In the genomic region with DNA sequence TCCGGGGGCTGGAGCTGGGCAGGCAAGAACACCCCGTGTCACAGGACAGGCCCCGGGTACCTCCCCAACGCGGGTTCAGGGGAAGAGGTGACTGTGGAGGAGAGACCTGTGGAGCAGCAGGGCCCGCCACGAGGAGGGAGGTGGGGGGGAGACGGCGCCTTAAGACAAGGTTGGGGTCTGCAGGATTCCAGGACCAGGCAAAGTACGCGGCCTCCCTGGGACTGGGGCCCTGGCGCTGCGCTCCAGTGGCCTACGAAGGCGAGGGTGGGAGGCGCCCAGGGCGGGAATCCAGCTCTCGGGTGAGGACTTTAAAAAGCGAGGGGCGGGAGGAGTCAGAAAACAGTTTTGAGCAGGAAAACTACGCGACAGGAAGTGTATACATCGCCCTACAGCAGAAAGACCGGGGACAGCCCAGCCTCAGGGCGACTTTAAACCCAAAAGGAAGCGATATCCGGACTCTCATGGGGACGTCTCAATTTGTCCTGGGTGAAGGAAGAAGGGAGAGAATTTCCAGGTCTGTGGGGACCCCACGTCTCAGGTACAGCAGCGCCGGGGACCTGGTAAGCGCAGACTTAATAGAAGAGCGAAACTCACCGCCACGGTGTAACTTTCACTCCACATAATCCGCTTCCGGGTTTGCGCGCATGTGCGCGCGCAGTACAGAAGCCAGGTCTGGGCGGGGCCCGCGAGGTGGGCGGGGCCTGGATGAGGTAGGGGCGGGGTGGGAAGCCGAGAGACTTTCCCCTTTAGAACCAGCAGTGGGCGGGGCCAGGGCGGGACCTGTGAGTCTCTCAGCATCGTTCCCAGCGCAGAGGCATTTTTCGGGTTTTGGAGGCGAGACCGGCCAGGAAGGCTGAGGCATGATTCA, we compare ENCODE assay signal across 1 cellular context.
A peak's percentile ranks its signal among the peaks of the same experiment; 100 is the strongest.
TF ChIP-seq lines count a peak whose summit lies in the region.

ZNF83 (minus strand) TSS at position 638 of the 868 bp plus-strand sequence.

TF ChIP-seq in H1, 55 proteins besides CTCF, POLR2A, EP300 and RAD21:
- TF ChIP-seq GABPA (IDR thresholded peaks at IDR 0.05; ENCODE audit: borderline replicate concordance, insufficient read depth, low read length) (no peak), SP2 (IDR thresholded peaks at IDR 0.05; ENCODE audit: low read length) (no peak), TBP (IDR thresholded peaks at IDR 0.05; ENCODE audit: low read depth, low read length) (peak; percentile 42; the same call in 1 of the 2 replicates), MAX (IDR thresholded peaks at IDR 0.05) (0 out of 2 replicates have a peak, but pooled peaks have one; percentile 19), CEBPB (IDR thresholded peaks at IDR 0.05; ENCODE audit: low read depth, low read length) (no peak), SAP30 (IDR thresholded peaks at IDR 0.05; ENCODE audit: insufficient read depth, insufficient replicate concordance, low read length) (peak; percentile 96), E2F6 (IDR thresholded peaks at IDR 0.05) (no peak), TAF1 (IDR thresholded peaks at IDR 0.05; ENCODE audit: low read depth, low read length) (peak; percentile 71; the same call in 1 of the 2 replicates), POU5F1 (IDR thresholded peaks at IDR 0.05; ENCODE audit: low read depth, low read length) (no peak), YY1 (IDR thresholded peaks at IDR 0.05; ENCODE audit: low read depth, low read length) (no peak), SUZ12 (IDR thresholded peaks at IDR 0.05; ENCODE audit: low read length) (no peak), HDAC6 (IDR thresholded peaks at IDR 0.05; ENCODE audit: low read depth, low read length) (no peak), CBX8 (IDR thresholded peaks at IDR 0.05; ENCODE audit: borderline replicate concordance, low read depth, low read length) (no peak), TCF12 (IDR thresholded peaks at IDR 0.05; ENCODE audit: low read depth, low read length) (no peak), SP1 (IDR thresholded peaks at IDR 0.05; ENCODE audit: low read depth, low read length) (peak; percentile 49; the same call in 1 of the 2 replicates), CBX5 (IDR thresholded peaks at IDR 0.05; ENCODE audit: low read depth, low read length) (no peak), ATF2 (IDR thresholded peaks at IDR 0.05; ENCODE audit: low read length) (no peak), SRF (IDR thresholded peaks at IDR 0.05; ENCODE audit: low read depth, low read length) (no peak), BACH1 (IDR thresholded peaks at IDR 0.05; ENCODE audit: low read length) (no peak), SIN3A (conservative IDR thresholded peaks at IDR 0.05 in 1 of 2, IDR thresholded peaks at IDR 0.05 in 1 of 2; ENCODE audit: low read depth in 1 of 2, low read length in 2 of 2) (0 out of 4 replicates have a peak, but pooled peaks of 1 of the 2 experiments have one; percentile 81), KDM1A (IDR thresholded peaks at IDR 0.05; ENCODE audit: borderline replicate concordance, low read length) (no peak), USF2 (IDR thresholded peaks at IDR 0.05; ENCODE audit: low read length) (no peak), EGR1 (IDR thresholded peaks at IDR 0.05; ENCODE audit: borderline replicate concordance, low read depth, low read length) (no peak), KDM4A (IDR thresholded peaks at IDR 0.05; ENCODE audit: low read depth, low read length, severe bottlenecking) (no peak), TAF7 (optimal IDR thresholded peaks at IDR 0.05; ENCODE audit: borderline replicate concordance, low read depth, low read length) (no peak), NANOG (IDR thresholded peaks at IDR 0.05; ENCODE audit: insufficient read depth, low read depth, low read length, poor library complexity, severe bottlenecking) (no peak), ASH2L (IDR thresholded peaks at IDR 0.05; ENCODE audit: low read length) (peak; percentile 37), TEAD4 (IDR thresholded peaks at IDR 0.05; ENCODE audit: low read depth, low read length) (no peak), JUND (IDR thresholded peaks at IDR 0.05; ENCODE audit: low read length) (no peak), GTF2F1 (IDR thresholded peaks at IDR 0.05; ENCODE audit: borderline replicate concordance, low read depth, low read length) (no peak), RNF2 (IDR thresholded peaks at IDR 0.05; ENCODE audit: borderline replicate concordance, low read depth, low read length, missing control alignments, poor library complexity, severe bottlenecking) (no peak), KDM5A (IDR thresholded peaks at IDR 0.05; ENCODE audit: low read length) (no peak), CHD2 (IDR thresholded peaks at IDR 0.05; ENCODE audit: low read length) (no peak), CHD1 (IDR thresholded peaks at IDR 0.05; ENCODE audit: low read depth, low read length) (no peak), SP4 (IDR thresholded peaks at IDR 0.05; ENCODE audit: low read length) (no peak), FOSL1 (IDR thresholded peaks at IDR 0.05; ENCODE audit: insufficient read depth, low read depth, low read length) (no peak), HDAC2 (IDR thresholded peaks at IDR 0.05; ENCODE audit: borderline replicate concordance in 1 of 2, low read depth in 2 of 2, low read length in 2 of 2) (peak; percentile 12 to 37; a peak in 1 of 4 replicates), MAFK (IDR thresholded peaks at IDR 0.05; ENCODE audit: low read depth, low read length) (no peak), BCL11A (IDR thresholded peaks at IDR 0.05; ENCODE audit: low read depth in 2 of 2, low read length in 2 of 2) (no peak), SIX5 (IDR thresholded peaks at IDR 0.05; ENCODE audit: low read depth, low read length) (no peak), RXRA (IDR thresholded peaks at IDR 0.05; ENCODE audit: insufficient read depth, low read depth, low read length) (no peak), JUN (IDR thresholded peaks at IDR 0.05; ENCODE audit: low read depth, low read length) (no peak), CTBP2 (IDR thresholded peaks at IDR 0.05; ENCODE audit: borderline replicate concordance, insufficient read depth, insufficient read length, low read length) (no peak), NRF1 (IDR thresholded peaks at IDR 0.05; ENCODE audit: low read depth, low read length) (peak; percentile 51), EZH2 (IDR thresholded peaks at IDR 0.05; ENCODE audit: low read depth, low read length, severe bottlenecking) (no peak), SIRT6 (IDR thresholded peaks at IDR 0.05; ENCODE audit: low read length) (no peak), BRCA1 (IDR thresholded peaks at IDR 0.05; ENCODE audit: low read depth, low read length) (no peak), POLR2AphosphoS5 (IDR thresholded peaks at IDR 0.05; ENCODE audit: low read depth, low read length) (peak; percentile 57), RBBP5 (IDR thresholded peaks at IDR 0.05; ENCODE audit: borderline replicate concordance, low read depth, low read length) (no peak), RFX5 (IDR thresholded peaks at IDR 0.05; ENCODE audit: borderline replicate concordance, low read depth, low read length) (no peak), ZNF274 (IDR thresholded peaks at IDR 0.05; ENCODE audit: borderline replicate concordance, extremely low read depth, low read length) (no peak), CREB1 (IDR thresholded peaks at IDR 0.05) (no peak), PHF8 (conservative IDR thresholded peaks at IDR 0.05; ENCODE audit: low read depth, low read length) (peak; percentile 70)
- TF ChIP-seq, protein P1, sequence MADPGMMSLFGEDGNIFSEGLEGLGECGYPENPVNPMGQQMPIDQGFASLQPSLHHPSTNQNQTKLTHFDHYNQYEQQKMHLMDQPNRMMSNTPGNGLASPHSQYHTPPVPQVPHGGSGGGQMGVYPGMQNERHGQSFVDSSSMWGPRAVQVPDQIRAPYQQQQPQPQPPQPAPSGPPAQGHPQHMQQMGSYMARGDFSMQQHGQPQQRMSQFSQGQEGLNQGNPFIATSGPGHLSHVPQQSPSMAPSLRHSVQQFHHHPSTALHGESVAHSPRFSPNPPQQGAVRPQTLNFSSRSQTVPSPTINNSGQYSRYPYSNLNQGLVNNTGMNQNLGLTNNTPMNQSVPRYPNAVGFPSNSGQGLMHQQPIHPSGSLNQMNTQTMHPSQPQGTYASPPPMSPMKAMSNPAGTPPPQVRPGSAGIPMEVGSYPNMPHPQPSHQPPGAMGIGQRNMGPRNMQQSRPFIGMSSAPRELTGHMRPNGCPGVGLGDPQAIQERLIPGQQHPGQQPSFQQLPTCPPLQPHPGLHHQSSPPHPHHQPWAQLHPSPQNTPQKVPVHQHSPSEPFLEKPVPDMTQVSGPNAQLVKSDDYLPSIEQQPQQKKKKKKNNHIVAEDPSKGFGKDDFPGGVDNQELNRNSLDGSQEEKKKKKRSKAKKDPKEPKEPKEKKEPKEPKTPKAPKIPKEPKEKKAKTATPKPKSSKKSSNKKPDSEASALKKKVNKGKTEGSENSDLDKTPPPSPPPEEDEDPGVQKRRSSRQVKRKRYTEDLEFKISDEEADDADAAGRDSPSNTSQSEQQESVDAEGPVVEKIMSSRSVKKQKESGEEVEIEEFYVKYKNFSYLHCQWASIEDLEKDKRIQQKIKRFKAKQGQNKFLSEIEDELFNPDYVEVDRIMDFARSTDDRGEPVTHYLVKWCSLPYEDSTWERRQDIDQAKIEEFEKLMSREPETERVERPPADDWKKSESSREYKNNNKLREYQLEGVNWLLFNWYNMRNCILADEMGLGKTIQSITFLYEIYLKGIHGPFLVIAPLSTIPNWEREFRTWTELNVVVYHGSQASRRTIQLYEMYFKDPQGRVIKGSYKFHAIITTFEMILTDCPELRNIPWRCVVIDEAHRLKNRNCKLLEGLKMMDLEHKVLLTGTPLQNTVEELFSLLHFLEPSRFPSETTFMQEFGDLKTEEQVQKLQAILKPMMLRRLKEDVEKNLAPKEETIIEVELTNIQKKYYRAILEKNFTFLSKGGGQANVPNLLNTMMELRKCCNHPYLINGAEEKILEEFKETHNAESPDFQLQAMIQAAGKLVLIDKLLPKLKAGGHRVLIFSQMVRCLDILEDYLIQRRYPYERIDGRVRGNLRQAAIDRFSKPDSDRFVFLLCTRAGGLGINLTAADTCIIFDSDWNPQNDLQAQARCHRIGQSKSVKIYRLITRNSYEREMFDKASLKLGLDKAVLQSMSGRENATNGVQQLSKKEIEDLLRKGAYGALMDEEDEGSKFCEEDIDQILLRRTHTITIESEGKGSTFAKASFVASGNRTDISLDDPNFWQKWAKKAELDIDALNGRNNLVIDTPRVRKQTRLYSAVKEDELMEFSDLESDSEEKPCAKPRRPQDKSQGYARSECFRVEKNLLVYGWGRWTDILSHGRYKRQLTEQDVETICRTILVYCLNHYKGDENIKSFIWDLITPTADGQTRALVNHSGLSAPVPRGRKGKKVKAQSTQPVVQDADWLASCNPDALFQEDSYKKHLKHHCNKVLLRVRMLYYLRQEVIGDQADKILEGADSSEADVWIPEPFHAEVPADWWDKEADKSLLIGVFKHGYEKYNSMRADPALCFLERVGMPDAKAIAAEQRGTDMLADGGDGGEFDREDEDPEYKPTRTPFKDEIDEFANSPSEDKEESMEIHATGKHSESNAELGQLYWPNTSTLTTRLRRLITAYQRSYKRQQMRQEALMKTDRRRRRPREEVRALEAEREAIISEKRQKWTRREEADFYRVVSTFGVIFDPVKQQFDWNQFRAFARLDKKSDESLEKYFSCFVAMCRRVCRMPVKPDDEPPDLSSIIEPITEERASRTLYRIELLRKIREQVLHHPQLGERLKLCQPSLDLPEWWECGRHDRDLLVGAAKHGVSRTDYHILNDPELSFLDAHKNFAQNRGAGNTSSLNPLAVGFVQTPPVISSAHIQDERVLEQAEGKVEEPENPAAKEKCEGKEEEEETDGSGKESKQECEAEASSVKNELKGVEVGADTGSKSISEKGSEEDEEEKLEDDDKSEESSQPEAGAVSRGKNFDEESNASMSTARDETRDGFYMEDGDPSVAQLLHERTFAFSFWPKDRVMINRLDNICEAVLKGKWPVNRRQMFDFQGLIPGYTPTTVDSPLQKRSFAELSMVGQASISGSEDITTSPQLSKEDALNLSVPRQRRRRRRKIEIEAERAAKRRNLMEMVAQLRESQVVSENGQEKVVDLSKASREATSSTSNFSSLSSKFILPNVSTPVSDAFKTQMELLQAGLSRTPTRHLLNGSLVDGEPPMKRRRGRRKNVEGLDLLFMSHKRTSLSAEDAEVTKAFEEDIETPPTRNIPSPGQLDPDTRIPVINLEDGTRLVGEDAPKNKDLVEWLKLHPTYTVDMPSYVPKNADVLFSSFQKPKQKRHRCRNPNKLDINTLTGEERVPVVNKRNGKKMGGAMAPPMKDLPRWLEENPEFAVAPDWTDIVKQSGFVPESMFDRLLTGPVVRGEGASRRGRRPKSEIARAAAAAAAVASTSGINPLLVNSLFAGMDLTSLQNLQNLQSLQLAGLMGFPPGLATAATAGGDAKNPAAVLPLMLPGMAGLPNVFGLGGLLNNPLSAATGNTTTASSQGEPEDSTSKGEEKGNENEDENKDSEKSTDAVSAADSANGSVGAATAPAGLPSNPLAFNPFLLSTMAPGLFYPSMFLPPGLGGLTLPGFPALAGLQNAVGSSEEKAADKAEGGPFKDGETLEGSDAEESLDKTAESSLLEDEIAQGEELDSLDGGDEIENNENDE (IDR thresholded peaks at IDR 0.05; ENCODE audit: insufficient replicate concordance, low read length) = no peak
- TF ChIP-seq, protein P2, sequence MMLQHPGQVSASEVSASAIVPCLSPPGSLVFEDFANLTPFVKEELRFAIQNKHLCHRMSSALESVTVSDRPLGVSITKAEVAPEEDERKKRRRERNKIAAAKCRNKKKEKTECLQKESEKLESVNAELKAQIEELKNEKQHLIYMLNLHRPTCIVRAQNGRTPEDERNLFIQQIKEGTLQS (IDR thresholded peaks at IDR 0.05; ENCODE audit: insufficient read depth, low read depth, low read length) = no peak
